Comparison of ENCODE assay signal across 2 cellular contexts in the genomic region with DNA sequence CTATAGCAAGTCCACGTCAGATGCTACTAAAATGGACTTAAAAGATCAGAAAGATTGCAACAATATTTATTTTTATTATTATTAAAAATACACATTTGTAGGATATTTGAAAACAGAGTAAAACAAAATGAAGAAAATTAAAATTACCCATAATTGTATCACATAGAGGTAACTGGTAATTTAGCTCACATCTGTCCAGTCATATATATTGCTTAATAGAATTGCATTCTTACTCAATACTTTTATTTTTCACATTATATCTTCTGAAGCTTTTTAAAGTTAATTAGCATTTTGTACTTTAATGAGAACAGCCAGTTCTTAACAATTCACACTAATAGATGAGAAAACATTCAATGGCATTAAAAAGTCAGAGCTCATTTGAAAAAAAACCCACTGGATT.
TF ChIP-seq lines count a peak whose summit lies in the region.

No MANE protein-coding gene starts in this region.

TF ChIP-seq in HepG2, 621 proteins besides CTCF, POLR2A, EP300 and RAD21:
- no peak for TF ChIP-seq KDM4B (CRISPR knock-in tag; IDR thresholded peaks at IDR 0.05)
- no peak for TF ChIP-seq SMARCE1 (IDR thresholded peaks at IDR 0.05; ENCODE audit: borderline replicate concordance)
- TF ChIP-seq CEBPB (IDR thresholded peaks at IDR 0.05; ENCODE audit: borderline replicate concordance, low read depth, low read length): peak; percentile 66; the same call in 1 of the 2 replicates

TF ChIP-seq in K562, 482 proteins besides CTCF, POLR2A, EP300 and RAD21:
- TF ChIP-seq CEBPB (tag; IDR thresholded peaks at IDR 0.05): peak; percentile 71
- no peak for TF ChIP-seq CEBPG (CRISPR knock-in tag; IDR thresholded peaks at IDR 0.05)
- peak; percentile 60 to 78 for TF ChIP-seq CEBPG (tag; conservative IDR thresholded peaks at IDR 0.05 in 1 of 2, IDR thresholded peaks at IDR 0.05 in 1 of 2)
- no peak for TF ChIP-seq WHSC1 (IDR thresholded peaks at IDR 0.05; ENCODE audit: low read length)
